In the genomic region with DNA sequence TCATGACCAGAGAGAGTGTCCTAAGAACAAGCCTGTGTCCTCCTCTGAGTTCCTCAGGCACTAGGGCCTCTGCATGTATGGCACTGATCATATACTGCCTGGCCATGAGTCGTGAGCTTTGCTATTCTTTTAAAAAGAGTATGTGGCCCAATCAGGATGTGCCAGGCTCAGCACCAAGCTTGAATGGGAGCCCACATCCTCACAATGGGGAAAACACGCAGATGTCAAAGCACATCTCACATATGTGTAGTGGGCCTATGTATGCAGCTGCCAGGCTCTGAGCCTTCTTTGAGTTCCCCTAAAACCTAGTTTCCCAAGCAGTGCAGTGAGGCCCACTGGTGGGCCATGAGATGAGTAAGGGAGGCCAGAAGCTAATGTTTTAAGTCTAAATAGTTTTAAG, we compare ENCODE assay signal across 1 cellular context.
TF ChIP-seq lines count a peak whose summit lies in the region.

No MANE protein-coding gene starts in this region.

TF ChIP-seq in GM23338, 12 proteins besides CTCF, POLR2A, EP300 and RAD21 (continued from another document):
- TF ChIP-seq, protein P1, sequence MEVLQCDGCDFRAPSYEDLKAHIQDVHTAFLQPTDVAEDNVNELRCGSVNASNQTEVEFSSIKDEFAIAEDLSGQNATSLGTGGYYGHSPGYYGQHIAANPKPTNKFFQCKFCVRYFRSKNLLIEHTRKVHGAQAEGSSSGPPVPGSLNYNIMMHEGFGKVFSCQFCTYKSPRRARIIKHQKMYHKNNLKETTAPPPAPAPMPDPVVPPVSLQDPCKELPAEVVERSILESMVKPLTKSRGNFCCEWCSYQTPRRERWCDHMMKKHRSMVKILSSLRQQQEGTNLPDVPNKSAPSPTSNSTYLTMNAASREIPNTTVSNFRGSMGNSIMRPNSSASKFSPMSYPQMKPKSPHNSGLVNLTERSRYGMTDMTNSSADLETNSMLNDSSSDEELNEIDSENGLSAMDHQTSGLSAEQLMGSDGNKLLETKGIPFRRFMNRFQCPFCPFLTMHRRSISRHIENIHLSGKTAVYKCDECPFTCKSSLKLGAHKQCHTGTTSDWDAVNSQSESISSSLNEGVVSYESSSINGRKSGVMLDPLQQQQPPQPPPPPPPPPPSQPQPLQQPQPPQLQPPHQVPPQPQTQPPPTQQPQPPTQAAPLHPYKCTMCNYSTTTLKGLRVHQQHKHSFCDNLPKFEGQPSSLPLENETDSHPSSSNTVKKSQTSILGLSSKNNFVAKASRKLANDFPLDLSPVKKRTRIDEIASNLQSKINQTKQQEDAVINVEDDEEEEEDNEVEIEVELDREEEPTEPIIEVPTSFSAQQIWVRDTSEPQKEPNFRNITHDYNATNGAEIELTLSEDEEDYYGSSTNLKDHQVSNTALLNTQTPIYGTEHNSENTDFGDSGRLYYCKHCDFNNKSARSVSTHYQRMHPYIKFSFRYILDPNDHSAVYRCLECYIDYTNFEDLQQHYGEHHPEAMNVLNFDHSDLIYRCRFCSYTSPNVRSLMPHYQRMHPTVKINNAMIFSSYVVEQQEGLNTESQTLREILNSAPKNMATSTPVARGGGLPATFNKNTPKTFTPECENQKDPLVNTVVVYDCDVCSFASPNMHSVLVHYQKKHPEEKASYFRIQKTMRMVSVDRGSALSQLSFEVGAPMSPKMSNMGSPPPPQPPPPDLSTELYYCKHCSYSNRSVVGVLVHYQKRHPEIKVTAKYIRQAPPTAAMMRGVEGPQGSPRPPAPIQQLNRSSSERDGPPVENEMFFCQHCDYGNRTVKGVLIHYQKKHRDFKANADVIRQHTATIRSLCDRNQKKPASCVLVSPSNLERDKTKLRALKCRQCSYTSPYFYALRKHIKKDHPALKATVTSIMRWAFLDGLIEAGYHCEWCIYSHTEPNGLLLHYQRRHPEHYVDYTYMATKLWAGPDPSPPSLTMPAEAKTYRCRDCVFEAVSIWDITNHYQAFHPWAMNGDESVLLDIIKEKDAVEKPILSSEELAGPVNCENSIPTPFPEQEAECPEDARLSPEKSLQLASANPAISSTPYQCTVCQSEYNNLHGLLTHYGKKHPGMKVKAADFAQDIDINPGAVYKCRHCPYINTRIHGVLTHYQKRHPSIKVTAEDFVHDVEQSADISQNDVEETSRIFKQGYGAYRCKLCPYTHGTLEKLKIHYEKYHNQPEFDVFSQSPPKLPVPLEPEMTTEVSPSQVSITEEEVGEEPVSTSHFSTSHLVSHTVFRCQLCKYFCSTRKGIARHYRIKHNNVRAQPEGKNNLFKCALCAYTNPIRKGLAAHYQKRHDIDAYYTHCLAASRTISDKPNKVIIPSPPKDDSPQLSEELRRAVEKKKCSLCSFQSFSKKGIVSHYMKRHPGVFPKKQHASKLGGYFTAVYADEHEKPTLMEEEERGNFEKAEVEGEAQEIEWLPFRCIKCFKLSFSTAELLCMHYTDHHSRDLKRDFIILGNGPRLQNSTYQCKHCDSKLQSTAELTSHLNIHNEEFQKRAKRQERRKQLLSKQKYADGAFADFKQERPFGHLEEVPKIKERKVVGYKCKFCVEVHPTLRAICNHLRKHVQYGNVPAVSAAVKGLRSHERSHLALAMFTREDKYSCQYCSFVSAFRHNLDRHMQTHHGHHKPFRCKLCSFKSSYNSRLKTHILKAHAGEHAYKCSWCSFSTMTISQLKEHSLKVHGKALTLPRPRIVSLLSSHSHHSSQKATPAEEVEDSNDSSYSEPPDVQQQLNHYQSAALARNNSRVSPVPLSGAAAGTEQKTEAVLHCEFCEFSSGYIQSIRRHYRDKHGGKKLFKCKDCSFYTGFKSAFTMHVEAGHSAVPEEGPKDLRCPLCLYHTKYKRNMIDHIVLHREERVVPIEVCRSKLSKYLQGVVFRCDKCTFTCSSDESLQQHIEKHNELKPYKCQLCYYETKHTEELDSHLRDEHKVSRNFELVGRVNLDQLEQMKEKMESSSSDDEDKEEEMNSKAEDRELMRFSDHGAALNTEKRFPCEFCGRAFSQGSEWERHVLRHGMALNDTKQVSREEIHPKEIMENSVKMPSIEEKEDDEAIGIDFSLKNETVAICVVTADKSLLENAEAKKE (CRISPR knock-in tag; IDR thresholded peaks at IDR 0.05), result no peak
- TF ChIP-seq NANOG (IDR thresholded peaks at IDR 0.05; ENCODE audit: borderline replicate concordance), result no peak
- TF ChIP-seq STAT1 (IDR thresholded peaks at IDR 0.05; ENCODE audit: unreplicated experiment), result no peak
- no peak for TF ChIP-seq EZH2 (IDR thresholded peaks at IDR 0.05; ENCODE audit: low read depth, unreplicated experiment)
- no peak for TF ChIP-seq ZNF331 (CRISPR knock-in tag; IDR thresholded peaks at IDR 0.05; ENCODE audit: low read depth)
- TF ChIP-seq CREB1 (CRISPR knock-in tag; IDR thresholded peaks at IDR 0.05; ENCODE audit: low read depth), result no peak
- TF ChIP-seq, protein P2, sequence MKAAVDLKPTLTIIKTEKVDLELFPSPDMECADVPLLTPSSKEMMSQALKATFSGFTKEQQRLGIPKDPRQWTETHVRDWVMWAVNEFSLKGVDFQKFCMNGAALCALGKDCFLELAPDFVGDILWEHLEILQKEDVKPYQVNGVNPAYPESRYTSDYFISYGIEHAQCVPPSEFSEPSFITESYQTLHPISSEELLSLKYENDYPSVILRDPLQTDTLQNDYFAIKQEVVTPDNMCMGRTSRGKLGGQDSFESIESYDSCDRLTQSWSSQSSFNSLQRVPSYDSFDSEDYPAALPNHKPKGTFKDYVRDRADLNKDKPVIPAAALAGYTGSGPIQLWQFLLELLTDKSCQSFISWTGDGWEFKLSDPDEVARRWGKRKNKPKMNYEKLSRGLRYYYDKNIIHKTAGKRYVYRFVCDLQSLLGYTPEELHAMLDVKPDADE (IDR thresholded peaks at IDR 0.05), result no peak
